ENCODE assay signal across 1 cellular context in genomic region chr2:219475278-219475677, GRCh38.
TF ChIP-seq lines count a peak whose summit lies in the region.

No MANE protein-coding gene starts in this region.

TF ChIP-seq in H1, 55 proteins besides CTCF, POLR2A, EP300 and RAD21:
- no peak for TF ChIP-seq HDAC2 (IDR thresholded peaks at IDR 0.05; ENCODE audit: borderline replicate concordance in 1 of 2, low read depth in 2 of 2, low read length in 2 of 2)
- no peak for TF ChIP-seq CBX5 (IDR thresholded peaks at IDR 0.05; ENCODE audit: low read depth, low read length)
- TF ChIP-seq NANOG (IDR thresholded peaks at IDR 0.05; ENCODE audit: insufficient read depth, low read depth, low read length, poor library complexity, severe bottlenecking) = no peak
- TF ChIP-seq POLR2AphosphoS5 (IDR thresholded peaks at IDR 0.05; ENCODE audit: low read depth, low read length) = no peak
- no peak for TF ChIP-seq SAP30 (IDR thresholded peaks at IDR 0.05; ENCODE audit: insufficient read depth, insufficient replicate concordance, low read length)
- TF ChIP-seq SP2 (IDR thresholded peaks at IDR 0.05; ENCODE audit: low read length) = no peak
- TF ChIP-seq CHD7 (IDR thresholded peaks at IDR 0.05; ENCODE audit: insufficient replicate concordance, low read length) = no peak
- no peak for TF ChIP-seq BACH1 (IDR thresholded peaks at IDR 0.05; ENCODE audit: low read length)
- no peak for TF ChIP-seq MAX (IDR thresholded peaks at IDR 0.05)
